12 cellular contexts compared by ENCODE assay signal in the genomic region with DNA sequence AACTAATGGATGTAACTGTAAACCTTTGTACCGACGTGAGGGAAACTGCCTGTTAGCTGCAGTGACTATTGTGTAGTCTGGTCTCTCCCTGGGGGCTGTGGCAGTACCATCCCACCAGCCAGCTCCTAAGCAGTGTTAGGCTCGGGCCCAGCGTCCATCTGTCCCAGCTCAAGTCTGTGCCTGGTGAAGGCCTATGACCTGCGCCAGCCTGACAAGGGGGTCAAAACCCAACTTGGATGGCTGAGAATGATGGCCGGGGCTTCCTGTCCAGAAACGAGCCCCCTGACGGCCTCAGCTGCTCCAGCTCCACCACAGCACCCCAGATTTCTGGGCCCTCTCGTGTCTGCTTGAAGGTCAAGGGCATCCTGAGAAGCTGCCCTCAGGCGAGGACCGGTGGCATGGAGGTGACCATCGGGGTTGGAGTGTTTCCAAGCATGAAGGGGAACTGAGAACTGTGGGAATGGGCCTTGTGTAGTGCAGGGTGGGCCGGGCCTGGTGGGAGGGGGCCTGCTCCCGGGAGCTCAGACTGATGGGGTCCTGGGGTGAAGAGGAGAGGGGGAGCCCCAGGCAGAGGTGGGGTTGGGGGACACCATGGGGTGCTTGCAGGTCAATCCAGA. TPM values are rescaled to one million over a fixed set of nuclear protein-coding genes. Genes with fewer than 3 reads are reported as not detected.
DNase-seq lines count a peak whose midpoint lies in the region; ATAC-seq and TF ChIP-seq lines count a peak whose summit lies in the region.
"Had no signal": no experiment of that assay in that cellular context is flagged by ENCODE, and none has a peak within 500 bp of the region (broad histone marks: within the 10 kb centered on the region; RNA-seq: fewer than 3 reads in every experiment).

No MANE protein-coding gene starts in this region.

- peaks cover 25% of the 10 kb centered on the region for H3K4me1 Mint-ChIP-seq in activated CD4-positive, alpha-beta T cell treated with anti-CD3 and anti-CD28 coated beads for 36 hours
- peaks cover 45 to 66% (median 50%) of the 10 kb centered on the region in 3 donors for H3K4me1 Mint-ChIP-seq in T-cell
- peaks cover 71% of the 10 kb centered on the region for H3K4me1 Mint-ChIP-seq in stimulated activated memory B cell treated with anti-CD40 and anti-IgM and Interleukin-4, amounts not matched to agents 10 μg/mL and 1 μg/mL and 100 μg/mL, for 72 hours

- H3K9me2 ChIP-seq in hepatocyte (replicated peaks; ENCODE audit: insufficient read depth) = no peaks in the 10 kb centered on the region

- H3K9ac ChIP-seq in liver (ENCODE audit: low read depth in 1 of 2, low read length in 2 of 2) = no peak overlapping the region

- peak overlapping the region; percentile 55 to 87 for H3K27ac ChIP-seq in liver (ENCODE audit: low read depth in 1 of 2, low read length in 2 of 2)
- H3K27ac ChIP-seq in hepatocyte = no peak overlapping the region
- H3K27ac ChIP-seq in ascending aorta = peak overlapping the region in 1 of 2 donors; percentile 80
- H3K27ac ChIP-seq: tibial artery had no signal

- 86% methylated on average over 14 of the region's 14 CpGs for WGBS in liver
- WGBS in hepatocyte (ENCODE audit: low lambda C conversion rate, missing lambda C conversion rate) = 93% methylated on average over 13 of the region's 14 CpGs

- peak overlapping the region; percentile 47 for H3K27ac Mint-ChIP-seq in activated CD4-positive, alpha-beta T cell treated with anti-CD3 and anti-CD28 coated beads for 36 hours
- peak overlapping the region; percentile 49 to 62 for H3K27ac Mint-ChIP-seq in T-cell
- H3K27ac Mint-ChIP-seq in stimulated activated memory B cell treated with anti-CD40 and anti-IgM and Interleukin-4, amounts not matched to agents 10 μg/mL and 1 μg/mL and 100 μg/mL, for 72 hours = peak overlapping the region; percentile 98

- H3K9me3 Mint-ChIP-seq in activated CD4-positive, alpha-beta T cell treated with anti-CD3 and anti-CD28 coated beads for 36 hours (ENCODE audit: low read depth) = no peaks in the 10 kb centered on the region
- no peaks in the 10 kb centered on the region for H3K9me3 Mint-ChIP-seq in T-cell
- H3K9me3 Mint-ChIP-seq in stimulated activated memory B cell treated with anti-CD40 and anti-IgM and Interleukin-4, amounts not matched to agents 10 μg/mL and 1 μg/mL and 100 μg/mL, for 72 hours = no peaks in the 10 kb centered on the region
- H3K9me3 Mint-ChIP-seq: central memory CD8-positive, alpha-beta T cell had no signal

- H4K20me1 ChIP-seq in hepatocyte (ENCODE audit: insufficient read depth, poor library complexity, severe bottlenecking) = no peaks in the 10 kb centered on the region

- DNase-seq in activated CD4-positive, alpha-beta T cell treated with anti-CD3 and anti-CD28 coated beads for 36 hours = no peak
- no peak for DNase-seq in activated CD4-positive, alpha-beta T cell treated with anti-CD3 and anti-CD28 coated beads for 48 hours
- DNase-seq in T-cell (no peak), hepatocyte (ENCODE audit: low spot score) (no peak), DMS53 (lab: John Stamatoyannopoulos, UW) (no peak), ascending aorta (ENCODE audit: low spot score in 2 of 2) (no peak)
- DNase-seq: activated gamma-delta T cell treated with Interleukin-2 at 50 U/mL for 16 hours had no signal

- intact Hi-C loops in activated CD4-positive, alpha-beta T cell treated with anti-CD3 and anti-CD28 coated beads for 36 hours (cut with DNase I, micrococcal nuclease) = no loop called here
- intact Hi-C loops in ascending aorta (cut with DNase I) = no loop called here

- H3K4me2 ChIP-seq in hepatocyte = no peak overlapping the region
- H3K4me2 ChIP-seq: A549 had no signal

- H2AFZ ChIP-seq in hepatocyte = no peak overlapping the region

- TF ChIP-seq CTCF in liver (IDR thresholded peaks at IDR 0.05; ENCODE audit: low read depth, low read length, missing input control) (no peak), hepatocyte (IDR thresholded peaks at IDR 0.05; ENCODE audit: poor library complexity) (no peak), ascending aorta (IDR thresholded peaks at IDR 0.05) (no peak)

- ATAC-seq in activated CD4-positive, alpha-beta T cell treated with anti-CD3 and anti-CD28 coated beads for 36 hours = no peak
- no peak for ATAC-seq in T-cell (replicated peaks in 1 of 4)
- ATAC-seq in stimulated activated memory B cell treated with anti-CD40 and anti-IgM and Interleukin-4, amounts not matched to agents 10 μg/mL and 1 μg/mL and 100 μg/mL, for 72 hours = no peak

- TF ChIP-seq RAD21 in liver (IDR thresholded peaks at IDR 0.05) = no peak

- no peaks in the 10 kb centered on the region for H3K27me3 ChIP-seq in liver (ENCODE audit: control insufficient read depth in 4 of 4, insufficient read depth in 4 of 4, low read length in 3 of 4)
- no peaks in the 10 kb centered on the region for H3K27me3 ChIP-seq in hepatocyte
- H3K27me3 ChIP-seq in ascending aorta = no peaks in the 10 kb centered on the region
- H3K27me3 ChIP-seq: tibial artery had no signal

- H3K36me3 ChIP-seq in liver (ENCODE audit: control insufficient read depth in 4 of 4, insufficient read depth in 3 of 4, low read depth in 1 of 4, low read length in 3 of 4) (no peaks in the 10 kb centered on the region), hepatocyte (replicated peaks; ENCODE audit: insufficient read depth, low read depth) (no peaks in the 10 kb centered on the region), ascending aorta (no peaks in the 10 kb centered on the region)
- H3K36me3 ChIP-seq: tibial artery had no signal

- POLR2A ChIA-PET in activated CD4-positive, alpha-beta T cell treated with anti-CD3 and anti-CD28 coated beads for 36 hours (lab: Charles Lee) = interaction anchor here (0.6 to 0.9 kb wide), 2 partner anchors 34 to 408 kb away, joined by 6 to 10 read pairs; partner anchors contain the start of gene PSMC3
- POLR2A ChIA-PET in T-cell (lab: Charles Lee) = no interaction called here

- H3K9me3 ChIP-seq in liver (ENCODE audit: control insufficient read depth in 4 of 4, low read length in 3 of 4) (no peaks in the 10 kb centered on the region), hepatocyte (ENCODE audit: low read depth) (no peaks in the 10 kb centered on the region), ascending aorta (no peaks in the 10 kb centered on the region)
- H3K9me3 ChIP-seq: A549, tibial artery had no signal

- no peak overlapping the region for H3K4me3 ChIP-seq in liver (ENCODE audit: low read depth in 1 of 3, low read length in 3 of 3)
- no peak overlapping the region for H3K4me3 ChIP-seq in hepatocyte
- no peak overlapping the region for H3K4me3 ChIP-seq in ascending aorta
- H3K4me3 ChIP-seq: A549, tibial artery had no signal

- no peaks in the 10 kb centered on the region for H3K79me2 ChIP-seq in hepatocyte

- H3K27me3 Mint-ChIP-seq in activated CD4-positive, alpha-beta T cell treated with anti-CD3 and anti-CD28 coated beads for 36 hours = no peaks in the 10 kb centered on the region
- H3K27me3 Mint-ChIP-seq in T-cell = no peaks in the 10 kb centered on the region
- no peaks in the 10 kb centered on the region for H3K27me3 Mint-ChIP-seq in stimulated activated memory B cell treated with anti-CD40 and anti-IgM and Interleukin-4, amounts not matched to agents 10 μg/mL and 1 μg/mL and 100 μg/mL, for 72 hours
- H3K27me3 Mint-ChIP-seq: central memory CD8-positive, alpha-beta T cell had no signal

- CTCF ChIA-PET in activated CD4-positive, alpha-beta T cell treated with anti-CD3 and anti-CD28 coated beads for 36 hours (lab: Charles Lee) = interaction anchor here (1.1 to 1.5 kb wide), 3 partner anchors 11 to 18 kb away, joined by 3 to 4 read pairs (median 3); no protein-coding TSS in a partner anchor
- CTCF ChIA-PET in T-cell (lab: Charles Lee) = interaction anchor here in 1 of 2 donors (1.1 to 1.2 kb wide), 2 partner anchors 12 to 20 kb away, joined by 3 to 4 read pairs; no protein-coding TSS in a partner anchor

- no peak overlapping the region for H3K4me3 Mint-ChIP-seq in activated CD4-positive, alpha-beta T cell treated with anti-CD3 and anti-CD28 coated beads for 36 hours
- no peak overlapping the region for H3K4me3 Mint-ChIP-seq in T-cell
- no peak overlapping the region for H3K4me3 Mint-ChIP-seq in stimulated activated memory B cell treated with anti-CD40 and anti-IgM and Interleukin-4, amounts not matched to agents 10 μg/mL and 1 μg/mL and 100 μg/mL, for 72 hours

- H3K4me1 ChIP-seq in liver (ENCODE audit: control insufficient read depth in 4 of 4, insufficient read depth in 4 of 4, low read length in 3 of 4) (peaks cover 0 to 9% (median 0%) of the 10 kb centered on the region in 4 donors), hepatocyte (ENCODE audit: insufficient read depth) (no peaks in the 10 kb centered on the region), ascending aorta (no peaks in the 10 kb centered on the region)
- H3K4me1 ChIP-seq: A549, tibial artery had no signal

- H3K36me3 Mint-ChIP-seq in activated CD4-positive, alpha-beta T cell treated with anti-CD3 and anti-CD28 coated beads for 36 hours (ENCODE audit: low read depth) = no peaks in the 10 kb centered on the region
- H3K36me3 Mint-ChIP-seq in T-cell = no peaks in the 10 kb centered on the region
- H3K36me3 Mint-ChIP-seq in stimulated activated memory B cell treated with anti-CD40 and anti-IgM and Interleukin-4, amounts not matched to agents 10 μg/mL and 1 μg/mL and 100 μg/mL, for 72 hours = no peaks in the 10 kb centered on the region

RNA-seq across cellular contexts. Expression of gene SPI1, which starts 14.3 kb away (rescaled TPM):
- under 1 TPM; 0.11 to 0.30 TPM for total RNA-seq in activated CD4-positive, alpha-beta T cell treated with anti-CD3 and anti-CD28 coated beads for 36 hours
- total RNA-seq in T-cell (1 to 10 TPM; 1.8 to 5.8 (median 2.1) TPM), liver (10 to 100 TPM; 12.5 to 14.2 TPM), hepatocyte (0.13 and 1.1 TPM in 2 replicates), ascending aorta (98.2 TPM)
- polyA plus RNA-seq in liver (10 to 100 TPM in 1 of 2 donors, 1 to 10 TPM in 1; 2.3 to 14.4 TPM), hepatocyte (2.0 and 3.3 TPM in 2 replicates)

RNA-seq across cellular contexts. Expression of gene SLC39A13, which starts 15.7 kb away (rescaled TPM):
- 10 to 100 TPM in 1 of 2 experiments, 1 to 10 TPM in 1; 8.6 to 10.7 TPM for total RNA-seq in activated CD4-positive, alpha-beta T cell treated with anti-CD3 and anti-CD28 coated beads for 36 hours
- total RNA-seq in T-cell (10 to 100 TPM; 45.6 to 67.0 (median 65.2) TPM), liver (10 to 100 TPM in 1 of 2 donors, 1 to 10 TPM in 1; 8.2 to 13.0 TPM), hepatocyte (60.8 and 72.3 TPM in 2 replicates), ascending aorta (246 TPM)
- polyA plus RNA-seq in liver (10 to 100 TPM in 1 of 2 donors, 1 to 10 TPM in 1; 8.4 to 17.5 TPM), hepatocyte (118 and 119 TPM in 2 replicates)

RNA-seq across cellular contexts. Expression of gene PSMC3, which starts 33.6 kb away (rescaled TPM):
- 100 to 1,000 TPM; 147 to 167 TPM for total RNA-seq in activated CD4-positive, alpha-beta T cell treated with anti-CD3 and anti-CD28 coated beads for 36 hours
- total RNA-seq in T-cell (10 to 100 TPM; 48.6 to 64.4 (median 55.0) TPM), liver (10 to 100 TPM; 58.0 to 96.6 TPM), hepatocyte (95.8 and 103 TPM in 2 replicates), ascending aorta (34.8 TPM)
- polyA plus RNA-seq in liver (100 to 1,000 TPM; 110 TPM), hepatocyte (142 and 159 TPM in 2 replicates)

RNA-seq across cellular contexts. Expression of gene MYBPC3, which starts 40.2 kb away (rescaled TPM):
- not detected for total RNA-seq in activated CD4-positive, alpha-beta T cell treated with anti-CD3 and anti-CD28 coated beads for 36 hours
- total RNA-seq in T-cell (not detected), liver (under 1 TPM in 1 of 2 donors, not detected in 1; 0.25 TPM), hepatocyte (0.68 and 1.4 TPM in 2 replicates), ascending aorta (not detected)
- polyA plus RNA-seq in liver (under 1 TPM in 1 of 2 donors, not detected in 1; 0.01 TPM), hepatocyte (0.51 and 0.75 TPM in 2 replicates)

RNA-seq across cellular contexts. Expression of gene RAPSN, which starts 56.3 kb away (rescaled TPM):
- under 1 TPM in 1 of 2 experiments, not detected in 1; 0.21 TPM for total RNA-seq in activated CD4-positive, alpha-beta T cell treated with anti-CD3 and anti-CD28 coated beads for 36 hours
- total RNA-seq in T-cell (1 to 10 TPM; 1.1 to 3.4 (median 1.4) TPM), liver (under 1 TPM in 1 of 2 donors, not detected in 1; 0.59 TPM), hepatocyte (0.44 TPM in 1 of 2 replicates, not detected in the other), ascending aorta (not detected)
- polyA plus RNA-seq in liver (under 1 TPM; 0.12 to 0.28 TPM), hepatocyte (0.34 and 0.46 TPM in 2 replicates)

Comparison
In these comparisons a context has a peak if more than half of its experiments do, and no peak if none do; other contexts are left out.
1. H3K27ac Mint-ChIP-seq: peak in every context shown above with its lines; median percentile 98 in stimulated activated memory B cell treated with anti-CD40 and anti-IgM and Interleukin-4, amounts not matched to agents 10 μg/mL and 1 μg/mL and 100 μg/mL, for 72 hours; 56 in T-cell; 47 in activated CD4-positive, alpha-beta T cell treated with anti-CD3 and anti-CD28 coated beads for 36 hours.